In genomic region chr2:116489292-116489691, GRCh38 we compare ENCODE assay signal across 33 cellular contexts.
"Had no signal": no experiment of that assay in that cellular context is flagged by ENCODE, and none has a peak within 500 bp of the region (broad histone marks: within the 10 kb centered on the region; RNA-seq: fewer than 3 reads in every experiment).

No MANE protein-coding gene starts in this region.

- DNase-seq: activated B cell treated with CpG ODN at 0.5 μM for 24 hours; activated CD4-positive, alpha-beta memory T cell treated with anti-CD3 and anti-CD28 coated beads for 36 hours; activated CD4-positive, alpha-beta T cell treated with anti-CD3 and anti-CD28 coated beads for 4 hours; activated CD4-positive, alpha-beta T cell treated with anti-CD3 and anti-CD28 coated beads, Interleukin-2, amount 10 ng/mL, durations not matched to agents 24 days and 14 days; activated CD4-positive, alpha-beta T cell treated with anti-CD3 and anti-CD28 coated beads, Interleukin-2, amount 50 U/mL, for 1 hour; activated CD4-positive, alpha-beta T cell treated with anti-CD3 and anti-CD28 coated beads, Interleukin-2, amount 50 U/mL, for 4 hours; activated CD4-positive, CD25-positive, alpha-beta regulatory T cell treated with anti-CD3 and anti-CD28 coated beads, Interleukin-2, amount 50 U/mL, for 72 hours; activated CD8-positive, alpha-beta memory T cell treated with anti-CD3 and anti-CD28 coated beads, Interleukin-2, amount 50 U/mL, for 4 hours; activated CD8-positive, alpha-beta T cell treated with anti-CD3 and anti-CD28 coated beads for 36 hours; activated effector memory CD4-positive, alpha-beta T cell treated with anti-CD3 and anti-CD28 coated beads, Interleukin-2, amount 50 U/mL, for 16 hours; activated gamma-delta T cell treated with Interleukin-2 at 50 U/mL for 16 hours; activated naive CD4-positive, alpha-beta T cell; activated naive CD4-positive, alpha-beta T cell treated with anti-CD3 and anti-CD28 coated beads for 36 hours; activated naive CD4-positive, alpha-beta T cell treated with anti-CD3 and anti-CD28 coated beads, Interleukin-2, amount 50 U/mL, for 16 hours; activated naive CD8-positive, alpha-beta T cell treated with anti-CD3 and anti-CD28 coated beads for 36 hours; activated T-cell treated with anti-CD3 and anti-CD28 coated beads for 4 hours; activated T-cell treated with anti-CD3 and anti-CD28 coated beads, Interleukin-2, amount 50 U/mL, for 1 hour; activated T-cell treated with anti-CD3 and anti-CD28 coated beads, Interleukin-2, amount 50 U/mL, for 4 hours; activated T-cell treated with anti-CD3 and anti-CD28 coated beads, Interleukin-2, amount 50 U/mL, for 72 hours; adrenal gland; amniotic stem cell; aorta; body of pancreas; brain microvascular endothelial cell; central memory CD4-positive, alpha-beta T cell; T-helper 2 cell; T-helper 9 cell had no signal

- H3K27me3 ChIP-seq: adrenal gland, body of pancreas, brain microvascular endothelial cell, breast epithelium had no signal

- H3K27ac ChIP-seq: adrenal gland, body of pancreas, brain microvascular endothelial cell, breast epithelium, VCaP had no signal

- H3K4me3 ChIP-seq: adrenal gland, body of pancreas, breast epithelium had no signal

- H3K36me3 ChIP-seq: adrenal gland, brain microvascular endothelial cell, breast epithelium had no signal

- ATAC-seq: activated CD8-positive, alpha-beta T cell treated with anti-CD3 and anti-CD28 coated beads for 36 hours; activated naive CD4-positive, alpha-beta T cell treated with anti-CD3 and anti-CD28 coated beads, Interleukin-2, amount 50 U/mL, for 72 hours; activated T-cell treated with anti-CD3 and anti-CD28 coated beads, Interleukin-2, amount 50 U/mL, for 4 hours; activated T-cell treated with anti-CD3 and anti-CD28 coated beads, Interleukin-2, amount 50 U/mL, for 72 hours; activated T-helper 17 cell treated with anti-CD3 and anti-CD28 coated beads, Interleukin-2, amount 50 U/mL, for 72 hours; body of pancreas had no signal

- H3K4me1 ChIP-seq: adrenal gland, body of pancreas, breast epithelium had no signal

- H3K9me3 ChIP-seq: adrenal gland had no signal

- FAIRE-seq: astrocyte, TTC549 had no signal
